1 cellular context compared by ENCODE assay signal in genomic region chr22:40637181-40638150, GRCh38.
TF ChIP-seq lines count a peak whose summit lies in the region.

No MANE protein-coding gene starts in this region.

TF ChIP-seq in GM12878, 131 proteins besides CTCF, POLR2A, EP300 and RAD21 (continued from another document):
- TF ChIP-seq ZNF384 (IDR thresholded peaks at IDR 0.05; ENCODE audit: borderline replicate concordance, low read depth, low read length) (no peak), FOS (IDR thresholded peaks at IDR 0.05; ENCODE audit: borderline replicate concordance, extremely low read depth, insufficient read length) (no peak), NKRF (conservative IDR thresholded peaks at IDR 0.05) (peak; percentile 63), FOXM1 (IDR thresholded peaks at IDR 0.05; ENCODE audit: low read depth, low read length) (no peak)
- TF ChIP-seq, protein P1, sequence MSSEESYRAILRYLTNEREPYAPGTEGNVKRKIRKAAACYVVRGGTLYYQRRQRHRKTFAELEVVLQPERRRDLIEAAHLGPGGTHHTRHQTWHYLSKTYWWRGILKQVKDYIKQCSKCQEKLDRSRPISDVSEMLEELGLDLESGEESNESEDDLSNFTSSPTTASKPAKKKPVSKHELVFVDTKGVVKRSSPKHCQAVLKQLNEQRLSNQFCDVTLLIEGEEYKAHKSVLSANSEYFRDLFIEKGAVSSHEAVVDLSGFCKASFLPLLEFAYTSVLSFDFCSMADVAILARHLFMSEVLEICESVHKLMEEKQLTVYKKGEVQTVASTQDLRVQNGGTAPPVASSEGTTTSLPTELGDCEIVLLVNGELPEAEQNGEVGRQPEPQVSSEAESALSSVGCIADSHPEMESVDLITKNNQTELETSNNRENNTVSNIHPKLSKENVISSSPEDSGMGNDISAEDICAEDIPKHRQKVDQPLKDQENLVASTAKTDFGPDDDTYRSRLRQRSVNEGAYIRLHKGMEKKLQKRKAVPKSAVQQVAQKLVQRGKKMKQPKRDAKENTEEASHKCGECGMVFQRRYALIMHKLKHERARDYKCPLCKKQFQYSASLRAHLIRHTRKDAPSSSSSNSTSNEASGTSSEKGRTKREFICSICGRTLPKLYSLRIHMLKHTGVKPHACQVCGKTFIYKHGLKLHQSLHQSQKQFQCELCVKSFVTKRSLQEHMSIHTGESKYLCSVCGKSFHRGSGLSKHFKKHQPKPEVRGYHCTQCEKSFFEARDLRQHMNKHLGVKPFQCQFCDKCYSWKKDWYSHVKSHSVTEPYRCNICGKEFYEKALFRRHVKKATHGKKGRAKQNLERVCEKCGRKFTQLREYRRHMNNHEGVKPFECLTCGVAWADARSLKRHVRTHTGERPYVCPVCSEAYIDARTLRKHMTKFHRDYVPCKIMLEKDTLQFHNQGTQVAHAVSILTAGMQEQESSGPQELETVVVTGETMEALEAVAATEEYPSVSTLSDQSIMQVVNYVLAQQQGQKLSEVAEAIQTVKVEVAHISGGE (CRISPR knock-in tag; IDR thresholded peaks at IDR 0.05): no peak
TF ChIP-seq in GM12878: peak in this region for 5.
